ENCODE assay signal across 21 cellular contexts in the genomic region with DNA sequence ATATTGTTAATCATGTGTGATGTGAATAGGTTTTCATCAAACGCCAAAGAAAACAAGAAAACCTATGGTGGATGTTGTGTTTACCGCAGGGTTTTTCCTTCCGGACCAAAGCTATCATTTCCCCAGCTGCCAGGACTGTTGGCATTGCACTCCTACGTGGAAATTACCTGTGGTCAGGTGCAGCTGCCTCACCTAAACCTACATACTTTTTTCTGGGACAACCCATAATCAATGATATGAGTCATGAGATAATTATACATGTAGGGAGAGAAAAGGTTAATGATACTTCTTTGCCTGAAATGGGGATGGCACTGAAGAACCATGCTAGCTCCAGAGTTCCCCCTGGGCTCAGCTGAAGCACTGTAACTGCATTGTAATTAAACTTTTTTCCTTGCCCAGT.
"Had no signal": no experiment of that assay in that cellular context is flagged by ENCODE, and none has a peak within 500 bp of the region (broad histone marks: within the 10 kb centered on the region; RNA-seq: fewer than 3 reads in every experiment).

No MANE protein-coding gene starts in this region.

- ATAC-seq: effector memory CD8-positive, alpha-beta T cell; gastrocnemius medialis; heart right ventricle; mucosa of descending colon; naive thymus-derived CD8-positive, alpha-beta T cell; sciatic nerve; stimulated activated memory B cell treated with anti-CD40 and anti-IgM and Interleukin-4, amounts not matched to agents 10 μg/mL and 1 μg/mL and 100 μg/mL, for 72 hours had no signal

- H3K27ac ChIP-seq: epithelial cell of prostate, esophagus muscularis mucosa, gastrocnemius medialis, heart right ventricle, neutrophil, spleen, tibial artery, upper lobe of left lung, vagina had no signal

- H3K4me1 ChIP-seq: esophagus muscularis mucosa, gastrocnemius medialis, heart right ventricle, spleen, tibial artery, upper lobe of left lung, vagina had no signal

- H3K9me3 Mint-ChIP-seq: stimulated activated naive CD8-positive, alpha-beta T cell treated with anti-CD3 and anti-CD28 coated beads, Interleukin-15, Interleukin-2, amounts not matched to agents 100 ng/mL and 50 ng/mL, for 24 hours had no signal

- H3K36me3 ChIP-seq: esophagus muscularis mucosa, gastrocnemius medialis, heart right ventricle, neutrophil, spleen, tibial artery, upper lobe of left lung, vagina had no signal

- H3K27me3 Mint-ChIP-seq: effector memory CD8-positive, alpha-beta T cell; stimulated activated memory B cell treated with anti-CD40 and anti-IgM and Interleukin-4, amounts not matched to agents 10 μg/mL and 1 μg/mL and 100 μg/mL, for 72 hours; stimulated activated naive CD8-positive, alpha-beta T cell treated with anti-CD3 and anti-CD28 coated beads, Interleukin-15, Interleukin-2, amounts not matched to agents 100 ng/mL and 50 ng/mL, for 24 hours had no signal

- H3K36me3 Mint-ChIP-seq: naive thymus-derived CD8-positive, alpha-beta T cell; stimulated activated memory B cell treated with anti-CD40 and anti-IgM and Interleukin-4, amounts not matched to agents 10 μg/mL and 1 μg/mL and 100 μg/mL, for 72 hours had no signal

- H3K4me1 Mint-ChIP-seq: naive thymus-derived CD8-positive, alpha-beta T cell; stimulated activated memory B cell treated with anti-CD40 and anti-IgM and Interleukin-4, amounts not matched to agents 10 μg/mL and 1 μg/mL and 100 μg/mL, for 72 hours had no signal

- H3K4me3 Mint-ChIP-seq: effector memory CD8-positive, alpha-beta T cell; naive thymus-derived CD8-positive, alpha-beta T cell; stimulated activated memory B cell treated with anti-CD40 and anti-IgM and Interleukin-4, amounts not matched to agents 10 μg/mL and 1 μg/mL and 100 μg/mL, for 72 hours; stimulated activated naive CD8-positive, alpha-beta T cell treated with anti-CD3 and anti-CD28 coated beads, Interleukin-15, Interleukin-2, amounts not matched to agents 100 ng/mL and 50 ng/mL, for 24 hours had no signal

- H3K9me3 ChIP-seq: esophagus muscularis mucosa, gastrocnemius medialis, heart right ventricle, mucosa of descending colon, neutrophil, spleen, tibial artery, upper lobe of left lung, vagina had no signal

- H3K4me3 ChIP-seq: esophagus muscularis mucosa, gastrocnemius medialis, heart right ventricle, mucosa of descending colon, spleen, tibial artery, upper lobe of left lung, vagina had no signal

- H3K27ac Mint-ChIP-seq: effector memory CD8-positive, alpha-beta T cell; naive thymus-derived CD8-positive, alpha-beta T cell; stimulated activated memory B cell treated with anti-CD40 and anti-IgM and Interleukin-4, amounts not matched to agents 10 μg/mL and 1 μg/mL and 100 μg/mL, for 72 hours; stimulated activated naive CD8-positive, alpha-beta T cell treated with anti-CD3 and anti-CD28 coated beads, Interleukin-15, Interleukin-2, amounts not matched to agents 100 ng/mL and 50 ng/mL, for 24 hours had no signal

- H3K27me3 ChIP-seq: esophagus muscularis mucosa, gastrocnemius medialis, heart right ventricle, neutrophil, spleen, tibial artery, upper lobe of left lung, vagina had no signal

- FAIRE-seq: islet of Langerhans had no signal

- DNase-seq: effector memory CD8-positive, alpha-beta T cell; gastrocnemius medialis; heart right ventricle; hypothalamus; kidney glomerular epithelial cell; mucosa of descending colon; naive thymus-derived CD8-positive, alpha-beta T cell; spleen; stimulated activated CD4-positive, alpha-beta T cell treated with anti-CD3 and anti-CD28 coated beads, Interleukin-15, amount 100 ng/mL, for 24 hours; stimulated activated CD4-positive, alpha-beta T cell treated with anti-CD3 and anti-CD28 coated beads, Interleukin-1b, Interleukin-23, amount 100 ng/mL, for 48 hours; stimulated activated CD4-positive, alpha-beta T cell treated with anti-CD3 and anti-CD28 coated beads, Interleukin-4, amount 100 ng/mL, for 24 hours; tibial artery; upper lobe of left lung had no signal
